27 cellular contexts compared by ENCODE assay signal in genomic region chr11:1841511-1842148, GRCh38. TPM values are rescaled to one million over a fixed set of nuclear protein-coding genes. Genes with fewer than 3 reads are reported as not detected.
A peak's percentile ranks its signal among the peaks of the same experiment; 100 is the strongest.
DNase-seq lines count a peak whose midpoint lies in the region; ATAC-seq, FAIRE-seq and TF ChIP-seq lines count a peak whose summit lies in the region.
"Had no signal": no experiment of that assay in that cellular context is flagged by ENCODE, and none has a peak within 500 bp of the region (broad histone marks: within the 10 kb centered on the region; RNA-seq: fewer than 3 reads in every experiment).

No MANE protein-coding gene starts in this region.

- H3K27ac ChIP-seq in adrenal gland (peak overlapping the region in 4 of 5 donors; percentile 76 to 96 (median 94)), HepG2 (ENCODE audit: extremely low read length, insufficient read depth, low read length) (peak overlapping the region; percentile 54), pancreas (peak overlapping the region; percentile 83 to 97 (median 94)), dorsolateral prefrontal cortex (no peak overlapping the region)
- H3K27ac ChIP-seq: HL-60, PC-9 had no signal

- H3K4me3 ChIP-seq in adrenal gland, result no peak overlapping the region
- no peak overlapping the region for H3K4me3 ChIP-seq in HepG2 (replicated peaks in 1 of 3; ENCODE audit: insufficient read depth in 1 of 3, low read depth in 2 of 3, low read length in 3 of 3)
- H3K4me3 ChIP-seq in pancreas, result no peak overlapping the region
- H3K4me3 ChIP-seq in dorsolateral prefrontal cortex, result no peak overlapping the region
- H3K4me3 ChIP-seq: PC-9 had no signal

- H3K79me2 ChIP-seq in HepG2 (ENCODE audit: insufficient read depth, low read length), result no peaks in the 10 kb centered on the region

- TF ChIP-seq CTCF in CD14-positive monocyte (IDR thresholded peaks at IDR 0.05) (no peak), adrenal gland (IDR thresholded peaks at IDR 0.05) (peak in 1 of 6 experiments; percentile 16), HepG2 (CRISPR knock-in tag; IDR thresholded peaks at IDR 0.05) (no peak), pancreas (IDR thresholded peaks at IDR 0.05) (no peak), dorsolateral prefrontal cortex (IDR thresholded peaks at IDR 0.05 in 54 of 56, conservative IDR thresholded peaks at IDR 0.05 in 2 of 56; ENCODE audit: low read depth in 1 of 56, partially characterized antibody in 56 of 56) (no peak)

- H2AFZ ChIP-seq in HepG2 (ENCODE audit: low read length), result no peak overlapping the region
- H2AFZ ChIP-seq: PC-9 had no signal

- H3K9me3 Mint-ChIP-seq in CD14-positive monocyte, result no peaks in the 10 kb centered on the region
- no peaks in the 10 kb centered on the region for H3K9me3 Mint-ChIP-seq in effector memory CD8-positive, alpha-beta T cell
- H3K9me3 Mint-ChIP-seq: CD4-positive, alpha-beta T cell; HFFc6 had no signal

- intact Hi-C loops in CD14-positive monocyte (cut with micrococcal nuclease), result loop anchor here in 1 of 2 donors (5.0 kb wide), 1 partner anchor 76 kb away; the partner anchor contains the start of gene TNNT3
- intact Hi-C loops in adrenal gland (cut with DNase I), result no loop called here
- intact Hi-C loops in HepG2 (cut with micrococcal nuclease; ENCODE audit: unreplicated experiment), result no loop called here
- intact Hi-C loops in pancreas (cut with DNase I), result no loop called here
- intact Hi-C loops in dorsolateral prefrontal cortex (cut with DNase I), result no loop called here

- H3K9me3 ChIP-seq in adrenal gland (replicated peaks in 1 of 3) (no peaks in the 10 kb centered on the region), HepG2 (ENCODE audit: low read length) (no peaks in the 10 kb centered on the region), pancreas (no peaks in the 10 kb centered on the region)

- CTCF ChIA-PET in HepG2 (lab: Yijun Ruan, JAX; ENCODE audit: low intra/inter-chr PET ratio, low total read pairs), result no interaction called here

- H3K27ac Mint-ChIP-seq in CD14-positive monocyte, result peak overlapping the region in 4 of 7 donors; percentile 19 to 63 (median 42)
- peak overlapping the region in 1 of 2 donors; percentile 71 for H3K27ac Mint-ChIP-seq in effector memory CD8-positive, alpha-beta T cell
- H3K27ac Mint-ChIP-seq: CD4-positive, alpha-beta T cell; HFFc6 had no signal

- ATAC-seq in HepG2 (no peak), pancreas (no peak)
- no peak for ATAC-seq in effector memory CD8-positive, alpha-beta T cell (replicated peaks)

- H3K4me1 Mint-ChIP-seq in CD14-positive monocyte, result peaks cover 63% of the 10 kb centered on the region
- H3K4me1 Mint-ChIP-seq in effector memory CD8-positive, alpha-beta T cell (ENCODE audit: low read depth in 2 of 2), result peaks cover 40% of the 10 kb centered on the region in 2 donors

- H3K36me3 Mint-ChIP-seq in CD14-positive monocyte, result peaks cover 12 to 13% of the 10 kb centered on the region in 2 donors
- peaks cover 4% of the 10 kb centered on the region for H3K36me3 Mint-ChIP-seq in effector memory CD8-positive, alpha-beta T cell (ENCODE audit: insufficient read depth)

- in situ Hi-C loops in HepG2 (cut with HindIII; ENCODE audit: extremely low pct_ligation_motif_present, low pct_unique_long_range_greater_than_20kb), result loop anchor here (5.0 kb wide), 1 partner anchor 311 kb away; no protein-coding TSS in a partner anchor

- TF ChIP-seq EP300 in HepG2 (IDR thresholded peaks at IDR 0.05; ENCODE audit: low read depth in 2 of 2, low read length in 2 of 2) (no peak), HepG2 (CRISPR knock-in tag; IDR thresholded peaks at IDR 0.05; ENCODE audit: borderline replicate concordance) (no peak)

- H3K27me3 Mint-ChIP-seq in CD14-positive monocyte (ENCODE audit: low read depth in 3 of 3), result peaks cover 0 to 2% (median 1%) of the 10 kb centered on the region in 3 donors
- no peaks in the 10 kb centered on the region for H3K27me3 Mint-ChIP-seq in effector memory CD8-positive, alpha-beta T cell
- H3K27me3 Mint-ChIP-seq: CD4-positive, alpha-beta T cell had no signal

- no peak for FAIRE-seq in HepG2 (lab: Jason Lieb, UNC)
- no peak for FAIRE-seq in pancreas (lab: Jason Lieb, UNC)
- no peak for FAIRE-seq in RCC 7860 (lab: Jason Lieb, UNC)
- FAIRE-seq: GM18507, H54 had no signal

- H3K36me3 ChIP-seq in adrenal gland (replicated peaks in 1 of 2) (no peaks in the 10 kb centered on the region), HepG2 (replicated peaks in 1 of 2; ENCODE audit: control insufficient read depth in 1 of 2, insufficient read depth in 2 of 2, low read length in 2 of 2) (no peaks in the 10 kb centered on the region), pancreas (no peaks in the 10 kb centered on the region)

- H3K4me1 ChIP-seq in adrenal gland (replicated peaks in 1 of 2) (peaks cover 55 to 56% of the 10 kb centered on the region in 2 donors), HepG2 (ENCODE audit: insufficient read depth, low read length) (peaks cover 71% of the 10 kb centered on the region), pancreas (peaks cover 27 to 59% (median 51%) of the 10 kb centered on the region in 3 donors)

- POLR2A ChIA-PET in HepG2 (lab: Yijun Ruan, JAX), result no interaction called here

- no peak for DNase-seq in CD14-positive monocyte (ENCODE audit: low spot score)
- peak in 3 of 7 donors; percentile 23 to 54 (median 39) for DNase-seq in adrenal gland
- no peak for DNase-seq in HepG2 (ENCODE audit: low spot score)
- DNase-seq in pancreas, result peak in 4 of 6 donors; percentile 20 to 79 (median 55)
- DNase-seq in NCI-H774 (lab: John Stamatoyannopoulos, UW), result no peak
- DNase-seq in dorsolateral prefrontal cortex, result no peak
- no peak for DNase-seq in RCC 7860 (ENCODE audit: low spot score)
- no peak for DNase-seq in effector memory CD8-positive, alpha-beta T cell
- DNase-seq: ACHN, Calu3, DMS53, EL, HFFc6, IMR-90, Karpas-422, NCI-H1417 treated with DMSO at 0.1 percent for 48 hours, NCI-H187 treated with DMSO at 0.1 percent for 48 hours, NCI-H345, NCI-H524 treated with DMSO at 0.1 percent for 48 hours, PC-9 had no signal

- no peaks in the 10 kb centered on the region for H4K20me1 ChIP-seq in HepG2 (ENCODE audit: insufficient read depth, low read length)

- no peak overlapping the region; the same call in 1 of the 2 replicates for H3K4me2 ChIP-seq in HepG2 (ENCODE audit: low read depth, low read length)
- H3K4me2 ChIP-seq: PC-9 had no signal

- BruUV-seq in HepG2 (replicated peaks; lab: Mats Ljungman, UMichigan), result no TSS peak

- no peak for TF ChIP-seq RAD21 in HepG2 (CRISPR knock-in tag; IDR thresholded peaks at IDR 0.05)

- TF ChIP-seq POLR2A in adrenal gland (IDR thresholded peaks at IDR 0.05) (no peak), HepG2 (IDR thresholded peaks at IDR 0.05; ENCODE audit: insufficient read depth in 1 of 2, low read depth in 2 of 2, low read length in 2 of 2) (no peak)

- H3K27me3 ChIP-seq in adrenal gland (no peaks in the 10 kb centered on the region), HepG2 (ENCODE audit: control insufficient read depth in 1 of 2, insufficient read depth in 2 of 2, low read length in 2 of 2) (peaks cover 10 to 50% of the 10 kb centered on the region in 2 experiments; a peak in 4 of 5 replicates), pancreas (no peaks in the 10 kb centered on the region), dorsolateral prefrontal cortex (no peaks in the 10 kb centered on the region)

- H3K9ac ChIP-seq in HepG2 (ENCODE audit: insufficient read depth, low read depth, low read length), result no peak overlapping the region

- 75 to 82% (median 80%) methylated on average over 9 to 19 of the region's 19 CpGs for WGBS in adrenal gland, 4 donors
- WGBS in HepG2 (ENCODE audit: low lambda C conversion rate), result no CpG with 5 or more reads among the region's 19 CpGs
- WGBS in pancreas, 2 donors, result 80 to 87% methylated on average over 17 to 19 of the region's 19 CpGs

- peak overlapping the region in 1 of 2 donors; percentile 43 for H3K4me3 Mint-ChIP-seq in CD14-positive monocyte
- H3K4me3 Mint-ChIP-seq in effector memory CD8-positive, alpha-beta T cell, result no peak overlapping the region
- H3K4me3 Mint-ChIP-seq: CD4-positive, alpha-beta T cell; HFFc6 had no signal

RNA-seq across cellular contexts. Expression of gene TNNI2, which starts 2.8 kb away (rescaled TPM):
- polyA plus RNA-seq in CD14-positive monocyte (10 to 100 TPM; 11.4 to 11.7 TPM), adrenal gland (10 to 100 TPM in 2 of 3 donors, 1 to 10 TPM in 1; 1.9 to 21.8 (median 12.0) TPM), HepG2 (2011; rRNA removed) (12.0 and 21.2 TPM in 2 replicates), pancreas (10 to 100 TPM; 28.9 to 57.4 TPM)
- total RNA-seq in adrenal gland (1 to 10 TPM in 3 of 8 donors, under 1 TPM in 2, not detected in 3; 0.55 to 4.2 (median 1.4) TPM), HepG2 (2016; rRNA removed; fragmentation: Illumina TruSeq; extraction: Trizol) (7.2 and 8.5 TPM in 2 replicates), pancreas (1 to 10 TPM in 5 of 6 donors, not detected in 1; 2.5 to 8.7 (median 6.2) TPM), dorsolateral prefrontal cortex (1 to 10 TPM in 5 of 120 experiments, under 1 TPM in 4, not detected in 111; 0.81 to 1.9 (median 1.2) TPM)
- 4.6 and 5.0 TPM in 2 replicates for total RNA-seq in HepG2 (2016; cell fraction: cytosol; rRNA removed; fragmentation: Illumina TruSeq; extraction: Trizol; ENCODE audit: low read depth)
- total RNA-seq in HepG2 (2016; cell fraction: insoluble cytoplasmic fraction; rRNA removed; fragmentation: Illumina TruSeq; extraction: Trizol), result 6.9 and 7.7 TPM in 2 replicates
- 5.9 and 6.3 TPM in 2 replicates for total RNA-seq in HepG2 (2016; cell fraction: membrane; rRNA removed; fragmentation: Illumina TruSeq; extraction: Trizol)
- 2.2 and 3.4 TPM in 2 replicates for total RNA-seq in HepG2 (2016; cell fraction: nucleus; rRNA removed; fragmentation: Illumina TruSeq; extraction: Trizol)
- polyA plus RNA-seq in HepG2 (2011; cell fraction: cytosol; rRNA removed), result 19.5 and 30.5 TPM in 2 replicates
- 47.5 and 50.6 TPM in 2 replicates for polyA plus RNA-seq in HepG2 (2011; cell fraction: nucleus; rRNA removed)
- polyA plus RNA-seq in HepG2 (2012), result 52.9 and 67.0 TPM in 2 replicates
- 7.5 and 8.0 TPM in 2 replicates for polyA plus RNA-seq in HepG2 (2016; cell fraction: cytosol; fragmentation: Illumina TruSeq; extraction: Trizol; ENCODE audit: low read depth)
- polyA plus RNA-seq in HepG2 (2016; cell fraction: insoluble cytoplasmic fraction; fragmentation: Illumina TruSeq; extraction: Trizol; ENCODE audit: low read depth), result 6.6 and 8.3 TPM in 2 replicates
- 4.0 and 6.2 TPM in 2 replicates for polyA plus RNA-seq in HepG2 (2016; cell fraction: membrane; fragmentation: Illumina TruSeq; extraction: Trizol; ENCODE audit: low read depth)
- polyA plus RNA-seq in HepG2 (2016; cell fraction: nucleus; fragmentation: Illumina TruSeq; extraction: Trizol; ENCODE audit: insufficient read depth, low read depth), result 5.3 and 9.8 TPM in 2 replicates
- polyA minus RNA-seq in HepG2 (2011; rRNA and poly(A)+ RNA removed; ENCODE audit: low replicate concordance), result 2.8 TPM in 1 of 2 replicates, not detected in the other
- polyA minus RNA-seq in HepG2 (2011; cell fraction: cytosol; rRNA and poly(A)+ RNA removed), result 3.9 and 4.6 TPM in 2 replicates
- 2.6 and 3.2 TPM in 2 replicates for polyA minus RNA-seq in HepG2 (2011; cell fraction: nucleus; rRNA and poly(A)+ RNA removed)
- total RNA-seq: HFFc6, HT1080, IMR-90, SK-MEL-5 had no signal
- polyA plus RNA-seq: IMR-90 had no signal

RNA-seq across cellular contexts. Expression of gene SYT8, which starts 6.8 kb away (rescaled TPM):
- polyA plus RNA-seq in CD14-positive monocyte (not detected), adrenal gland (1 to 10 TPM in 1 of 3 donors, under 1 TPM in 1, not detected in 1; 0.91 to 3.1 TPM), HepG2 (2011; rRNA removed) (2.1 and 2.3 TPM in 2 replicates), pancreas (10 to 100 TPM; 43.7 to 64.8 TPM)
- total RNA-seq in adrenal gland (1 to 10 TPM in 1 of 8 donors, under 1 TPM in 1, not detected in 6; 0.61 to 1.2 TPM), HepG2 (2016; rRNA removed; fragmentation: Illumina TruSeq; extraction: Trizol) (0.60 TPM in 1 of 2 replicates, not detected in the other), pancreas (10 to 100 TPM in 3 of 6 donors, 1 to 10 TPM in 3; 3.6 to 34.2 (median 12.2) TPM), dorsolateral prefrontal cortex (1 to 10 TPM in 2 of 120 experiments, under 1 TPM in 1, not detected in 117; 0.29 to 2.8 (median 2.4) TPM)
- not detected in 2 replicates for total RNA-seq in HepG2 (2016; cell fraction: cytosol; rRNA removed; fragmentation: Illumina TruSeq; extraction: Trizol; ENCODE audit: low read depth)
- total RNA-seq in HepG2 (2016; cell fraction: insoluble cytoplasmic fraction; rRNA removed; fragmentation: Illumina TruSeq; extraction: Trizol), result 0.19 TPM in 1 of 2 replicates, not detected in the other
- total RNA-seq in HepG2 (2016; cell fraction: membrane; rRNA removed; fragmentation: Illumina TruSeq; extraction: Trizol), result 0.12 and 0.24 TPM in 2 replicates
- total RNA-seq in HepG2 (2016; cell fraction: nucleus; rRNA removed; fragmentation: Illumina TruSeq; extraction: Trizol), result 0.38 and 1.4 TPM in 2 replicates
- 0.23 and 0.67 TPM in 2 replicates for polyA plus RNA-seq in HepG2 (2011; cell fraction: cytosol; rRNA removed)
- 64.9 and 87.5 TPM in 2 replicates for polyA plus RNA-seq in HepG2 (2011; cell fraction: nucleus; rRNA removed)
- polyA plus RNA-seq in HepG2 (2012), result 0.56 and 1.3 TPM in 2 replicates
- polyA plus RNA-seq in HepG2 (2016; cell fraction: cytosol; fragmentation: Illumina TruSeq; extraction: Trizol; ENCODE audit: low read depth), result not detected in 2 replicates
- not detected in 2 replicates for polyA plus RNA-seq in HepG2 (2016; cell fraction: insoluble cytoplasmic fraction; fragmentation: Illumina TruSeq; extraction: Trizol; ENCODE audit: low read depth)
- polyA plus RNA-seq in HepG2 (2016; cell fraction: membrane; fragmentation: Illumina TruSeq; extraction: Trizol; ENCODE audit: low read depth), result not detected in 2 replicates
- 1.7 and 2.2 TPM in 2 replicates for polyA plus RNA-seq in HepG2 (2016; cell fraction: nucleus; fragmentation: Illumina TruSeq; extraction: Trizol; ENCODE audit: insufficient read depth, low read depth)
- polyA minus RNA-seq in HepG2 (2011; rRNA and poly(A)+ RNA removed; ENCODE audit: low replicate concordance), result 0.28 TPM in 1 of 2 replicates, not detected in the other
- polyA minus RNA-seq in HepG2 (2011; cell fraction: cytosol; rRNA and poly(A)+ RNA removed), result 0.62 TPM in 1 of 2 replicates, not detected in the other
- 2.9 and 3.7 TPM in 2 replicates for polyA minus RNA-seq in HepG2 (2011; cell fraction: nucleus; rRNA and poly(A)+ RNA removed)
- total RNA-seq: CD4-positive, alpha-beta T cell; HFFc6; HT1080; IMR-90; SK-MEL-5 had no signal
- polyA plus RNA-seq: IMR-90 had no signal

RNA-seq across cellular contexts. Expression of gene LSP1, which starts 11.3 kb away (rescaled TPM):
- polyA plus RNA-seq in CD14-positive monocyte (100 to 1,000 TPM; 542 to 646 TPM), adrenal gland (1,000 to 10,000 TPM in 1 of 3 donors, 100 to 1,000 TPM in 2; 319 to 1,341 (median 324) TPM), HepG2 (2011; rRNA removed) (0.59 and 1.5 TPM in 2 replicates), pancreas (10 to 100 TPM in 1 of 2 donors, 1 to 10 TPM in 1; 8.6 to 20.6 TPM)
- total RNA-seq in adrenal gland (100 to 1,000 TPM; 158 to 323 (median 250) TPM), HepG2 (2016; rRNA removed; fragmentation: Illumina TruSeq; extraction: Trizol) (0.29 and 1.00 TPM in 2 replicates), pancreas (10 to 100 TPM in 3 of 6 donors, 1 to 10 TPM in 3; 2.4 to 26.8 (median 8.4) TPM), dorsolateral prefrontal cortex (10 to 100 TPM in 10 of 120 experiments, 1 to 10 TPM in 108, under 1 TPM in 2; 0.81 to 18.5 (median 3.8) TPM)
- total RNA-seq in HepG2 (2016; cell fraction: cytosol; rRNA removed; fragmentation: Illumina TruSeq; extraction: Trizol; ENCODE audit: low read depth), result 0.35 and 2.3 TPM in 2 replicates
- 0.65 and 1.00 TPM in 2 replicates for total RNA-seq in HepG2 (2016; cell fraction: insoluble cytoplasmic fraction; rRNA removed; fragmentation: Illumina TruSeq; extraction: Trizol)
- total RNA-seq in HepG2 (2016; cell fraction: membrane; rRNA removed; fragmentation: Illumina TruSeq; extraction: Trizol), result 1.00 and 1.5 TPM in 2 replicates
- not detected in 2 replicates for total RNA-seq in HepG2 (2016; cell fraction: nucleus; rRNA removed; fragmentation: Illumina TruSeq; extraction: Trizol)
- polyA plus RNA-seq in HepG2 (2011; cell fraction: cytosol; rRNA removed), result 0.87 and 0.93 TPM in 2 replicates
- polyA plus RNA-seq in HepG2 (2011; cell fraction: nucleus; rRNA removed), result 1.4 and 10.9 TPM in 2 replicates
- polyA plus RNA-seq in HepG2 (2012), result 0.93 and 1.1 TPM in 2 replicates
- polyA plus RNA-seq in HepG2 (2016; cell fraction: cytosol; fragmentation: Illumina TruSeq; extraction: Trizol; ENCODE audit: low read depth), result 0.59 and 1.5 TPM in 2 replicates
- polyA plus RNA-seq in HepG2 (2016; cell fraction: insoluble cytoplasmic fraction; fragmentation: Illumina TruSeq; extraction: Trizol; ENCODE audit: low read depth), result 0.38 and 0.45 TPM in 2 replicates
- 0.73 and 1.2 TPM in 2 replicates for polyA plus RNA-seq in HepG2 (2016; cell fraction: membrane; fragmentation: Illumina TruSeq; extraction: Trizol; ENCODE audit: low read depth)
- 0.79 and 0.90 TPM in 2 replicates for polyA plus RNA-seq in HepG2 (2016; cell fraction: nucleus; fragmentation: Illumina TruSeq; extraction: Trizol; ENCODE audit: insufficient read depth, low read depth)
- polyA minus RNA-seq in HepG2 (2011; rRNA and poly(A)+ RNA removed; ENCODE audit: low replicate concordance), result 0.28 and 0.60 TPM in 2 replicates
- polyA minus RNA-seq in HepG2 (2011; cell fraction: cytosol; rRNA and poly(A)+ RNA removed), result 0.59 and 0.70 TPM in 2 replicates
- polyA minus RNA-seq in HepG2 (2011; cell fraction: nucleus; rRNA and poly(A)+ RNA removed), result not detected in 2 replicates
- total RNA-seq: Calu3, IMR-90, SK-MEL-5 had no signal
- polyA plus RNA-seq: IMR-90 had no signal

RNA-seq across cellular contexts. Expression of gene PRR33, which starts 50.1 kb away (rescaled TPM):
- polyA plus RNA-seq in CD14-positive monocyte (not detected), adrenal gland (1 to 10 TPM in 2 of 3 donors, not detected in 1; 1.1 to 2.3 TPM), HepG2 (2011; rRNA removed) (not detected in 2 replicates), pancreas (not detected)
- total RNA-seq in adrenal gland (under 1 TPM in 4 of 8 donors, not detected in 4; 0.07 to 0.30 (median 0.15) TPM), HepG2 (2016; rRNA removed; fragmentation: Illumina TruSeq; extraction: Trizol) (not detected in 2 replicates), pancreas (not detected), dorsolateral prefrontal cortex (not detected)
- not detected in 2 replicates for total RNA-seq in HepG2 (2016; cell fraction: cytosol; rRNA removed; fragmentation: Illumina TruSeq; extraction: Trizol; ENCODE audit: low read depth)
- total RNA-seq in HepG2 (2016; cell fraction: insoluble cytoplasmic fraction; rRNA removed; fragmentation: Illumina TruSeq; extraction: Trizol), result not detected in 2 replicates
- total RNA-seq in HepG2 (2016; cell fraction: membrane; rRNA removed; fragmentation: Illumina TruSeq; extraction: Trizol), result not detected in 2 replicates
- not detected in 2 replicates for total RNA-seq in HepG2 (2016; cell fraction: nucleus; rRNA removed; fragmentation: Illumina TruSeq; extraction: Trizol)
- not detected in 2 replicates for polyA plus RNA-seq in HepG2 (2011; cell fraction: cytosol; rRNA removed)
- not detected in 2 replicates for polyA plus RNA-seq in HepG2 (2011; cell fraction: nucleus; rRNA removed)
- polyA plus RNA-seq in HepG2 (2012), result 0.05 TPM in 1 of 2 replicates, not detected in the other
- polyA plus RNA-seq in HepG2 (2016; cell fraction: cytosol; fragmentation: Illumina TruSeq; extraction: Trizol; ENCODE audit: low read depth), result not detected in 2 replicates
- not detected in 2 replicates for polyA plus RNA-seq in HepG2 (2016; cell fraction: insoluble cytoplasmic fraction; fragmentation: Illumina TruSeq; extraction: Trizol; ENCODE audit: low read depth)
- polyA plus RNA-seq in HepG2 (2016; cell fraction: membrane; fragmentation: Illumina TruSeq; extraction: Trizol; ENCODE audit: low read depth), result not detected in 2 replicates
- polyA plus RNA-seq in HepG2 (2016; cell fraction: nucleus; fragmentation: Illumina TruSeq; extraction: Trizol; ENCODE audit: insufficient read depth, low read depth), result not detected in 2 replicates
- polyA minus RNA-seq in HepG2 (2011; rRNA and poly(A)+ RNA removed; ENCODE audit: low replicate concordance), result not detected in 2 replicates
- polyA minus RNA-seq in HepG2 (2011; cell fraction: cytosol; rRNA and poly(A)+ RNA removed), result not detected in 2 replicates
- polyA minus RNA-seq in HepG2 (2011; cell fraction: nucleus; rRNA and poly(A)+ RNA removed), result not detected in 2 replicates
- total RNA-seq: Calu3; CD4-positive, alpha-beta T cell; HFFc6; HT1080; IMR-90; MCF 10A; PC-9; SK-MEL-5 had no signal
- polyA plus RNA-seq: IMR-90 had no signal

Comparison
In these comparisons a context has a peak if more than half of its experiments do, and no peak if none do; other contexts are left out.
1. DNase-seq: peak in pancreas (4 of 6); none in CD14-positive monocyte (single experiment), HepG2 (single experiment), NCI-H774 (single experiment), dorsolateral prefrontal cortex (0 of 10), RCC 7860 (single experiment) and effector memory CD8-positive, alpha-beta T cell (0 of 3).
2. H3K27ac ChIP-seq: peak in adrenal gland (4 of 5), HepG2 (single experiment) and pancreas (4 of 4); none in dorsolateral prefrontal cortex (0 of 59).
3. RNA of gene LSP1, which starts 11.3 kb away (total RNA-seq): 158 to 323 TPM in adrenal gland; 2.4 to 26.8 TPM in pancreas, 0.81 to 18.5 TPM in dorsolateral prefrontal cortex and 0.29 to 2.3 TPM in HepG2; every median in the first group is over 4 times any median in the second.